14 cellular contexts compared by ENCODE assay signal in the genomic region with DNA sequence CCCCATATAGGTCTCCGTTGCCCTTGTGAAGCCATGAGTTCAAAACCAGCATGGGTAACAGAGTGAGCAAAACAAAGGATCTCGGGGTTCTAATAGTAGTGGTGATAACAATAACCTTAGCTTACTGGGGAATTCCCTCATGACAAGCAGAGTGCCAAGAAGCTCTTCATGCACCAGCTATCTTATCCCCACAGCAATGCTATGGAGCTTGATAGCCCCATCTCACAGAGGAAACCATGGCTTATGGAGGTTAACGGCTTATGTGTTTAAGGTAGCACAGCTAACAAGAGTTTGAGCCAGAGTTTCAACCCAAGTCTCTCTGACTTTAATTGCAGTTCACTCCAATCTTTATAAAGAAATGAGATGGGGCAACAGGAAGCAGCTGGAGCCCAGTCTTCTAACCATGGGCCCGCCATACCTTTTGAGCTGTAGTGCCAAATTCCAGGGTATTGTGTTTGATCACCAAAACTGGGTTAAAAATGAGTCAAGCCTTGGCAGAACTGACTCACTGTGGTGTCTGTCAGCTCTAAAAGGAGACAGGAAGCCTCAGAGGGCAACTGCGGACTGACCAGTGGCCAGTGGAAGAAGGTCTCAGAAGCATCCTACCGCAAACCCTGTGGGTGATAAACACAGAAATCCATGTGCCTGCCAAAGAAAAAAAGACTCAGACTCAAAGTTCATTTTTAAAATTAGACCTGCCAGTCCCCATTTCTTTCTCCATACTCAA. TPM values are rescaled to one million over a fixed set of nuclear protein-coding genes. Genes with fewer than 3 reads are reported as not detected.
DNase-seq lines count a peak whose midpoint lies in the region; ATAC-seq and TF ChIP-seq lines count a peak whose summit lies in the region.
"Had no signal": no experiment of that assay in that cellular context is flagged by ENCODE, and none has a peak within 500 bp of the region (broad histone marks: within the 10 kb centered on the region; RNA-seq: fewer than 3 reads in every experiment).

No MANE protein-coding gene starts in this region.

- H3K4me3 Mint-ChIP-seq in MCF 10A (ENCODE audit: unreplicated experiment) = no peak overlapping the region
- H3K4me3 Mint-ChIP-seq in stimulated activated memory B cell treated with anti-CD40 and anti-IgM and Interleukin-4, amounts not matched to agents 10 μg/mL and 1 μg/mL and 100 μg/mL, for 72 hours = no peak overlapping the region
- H3K4me3 Mint-ChIP-seq in activated T-helper 1 cell treated with anti-CD3 and anti-CD28 coated beads, Interleukin-12 subunit alpha, Interleukin-12 subunit beta, Interleukin-2, Interleukin-4 antibody, amounts not matched to agents 30 ng/mL and 10 ng/mL and 1 ng/mL, durations not matched to agents 14 hours and 24 hours and 36 hours = no peak overlapping the region
- H3K4me3 Mint-ChIP-seq: CD4-positive, alpha-beta T cell; stimulated activated naive CD8-positive, alpha-beta T cell treated with anti-CD3 and anti-CD28 coated beads, Interleukin-15, Interleukin-2, amounts not matched to agents 100 ng/mL and 50 ng/mL, for 24 hours had no signal

- TF ChIP-seq RAD21 in SK-N-SH (IDR thresholded peaks at IDR 0.05; ENCODE audit: low read length) = no peak

- no peak overlapping the region for H3K9ac ChIP-seq in SK-N-SH

- intact Hi-C loops in MCF 10A (cut with micrococcal nuclease) (no loop called here), breast epithelium (cut with DNase I; ENCODE audit: low total_unique reads) (no loop called here)
- intact Hi-C loops in activated T-helper 1 cell treated with anti-CD3 and anti-CD28 coated beads, Interleukin-12 subunit alpha, Interleukin-12 subunit beta, Interleukin-2, Interleukin-4 antibody, amounts not matched to agents 30 ng/mL and 10 ng/mL and 1 ng/mL, durations not matched to agents 14 hours and 24 hours and 36 hours (cut with micrococcal nuclease) = no loop called here

- TF ChIP-seq EP300 in SK-N-SH (IDR thresholded peaks at IDR 0.05; ENCODE audit: borderline replicate concordance in 1 of 2, low read depth in 1 of 2, low read length in 1 of 2) = peak in 1 of 2 experiments; percentile 90; a peak in 2 of 4 replicates

- TF ChIP-seq POLR2A in breast epithelium (IDR thresholded peaks at IDR 0.05) = no peak

- no TSS peak for BruUV-seq in MCF 10A (replicated peaks; lab: Mats Ljungman, UMichigan)

- WGBS in SK-N-SH (ENCODE audit: low lambda C conversion rate) = 47% methylated on average over 6 of the region's 6 CpGs

- peak overlapping the region; percentile 34 for H3K4me2 ChIP-seq in SK-N-SH

- H3K4me3 ChIP-seq in breast epithelium (no peak overlapping the region), SK-N-SH (ENCODE audit: low read depth in 2 of 2, low read length in 1 of 2) (no peak overlapping the region)
- H3K4me3 ChIP-seq: cardiac muscle cell had no signal

- no peaks in the 10 kb centered on the region for H3K9me2 ChIP-seq in SK-N-SH

- no peaks in the 10 kb centered on the region for H3K9me3 Mint-ChIP-seq in MCF 10A (ENCODE audit: unreplicated experiment)
- H3K9me3 Mint-ChIP-seq in stimulated activated memory B cell treated with anti-CD40 and anti-IgM and Interleukin-4, amounts not matched to agents 10 μg/mL and 1 μg/mL and 100 μg/mL, for 72 hours = no peaks in the 10 kb centered on the region
- no peaks in the 10 kb centered on the region for H3K9me3 Mint-ChIP-seq in activated T-helper 1 cell treated with anti-CD3 and anti-CD28 coated beads, Interleukin-12 subunit alpha, Interleukin-12 subunit beta, Interleukin-2, Interleukin-4 antibody, amounts not matched to agents 30 ng/mL and 10 ng/mL and 1 ng/mL, durations not matched to agents 14 hours and 24 hours and 36 hours
- H3K9me3 Mint-ChIP-seq: CD4-positive, alpha-beta T cell; stimulated activated naive CD8-positive, alpha-beta T cell treated with anti-CD3 and anti-CD28 coated beads, Interleukin-15, Interleukin-2, amounts not matched to agents 100 ng/mL and 50 ng/mL, for 24 hours had no signal

- H3K27ac ChIP-seq in breast epithelium (no peak overlapping the region), SK-N-SH (ENCODE audit: low read depth in 2 of 2, low read length in 1 of 2) (peak overlapping the region in 1 of 2 experiments; percentile 66; a peak in 2 of 4 replicates)
- H3K27ac ChIP-seq: cardiac muscle cell, VCaP had no signal

- CTCF ChIA-PET in MCF 10A (lab: Yijun Ruan, JAX) = interaction anchor here (1.3 to 21.1 kb wide), 4 partner anchors 8 to 187 kb away, joined by 5 to 658 read pairs (median 6); no protein-coding TSS in a partner anchor
- CTCF ChIA-PET in SK-N-SH (lab: Yijun Ruan, JAX) = interaction anchor here (1.4 to 26.9 kb wide), 5 partner anchors 8 to 187 kb away, joined by 3 to 472 read pairs (median 9); no protein-coding TSS in a partner anchor

- POLR2A ChIA-PET in MCF 10A (lab: Yijun Ruan, JAX) = interaction anchor here (0.7 to 12.9 kb wide), 8 partner anchors 12 to 1309 kb away, joined by 3 to 361 read pairs (median 4); a partner anchor contains a TSS
- POLR2A ChIA-PET in SK-N-SH (lab: Yijun Ruan, JAX) = no interaction called here

- peak; percentile 27 for ATAC-seq in esophagus mucosa
- peak; percentile 85 for ATAC-seq in stimulated activated memory B cell treated with anti-CD40 and anti-IgM and Interleukin-4, amounts not matched to agents 10 μg/mL and 1 μg/mL and 100 μg/mL, for 72 hours
- ATAC-seq in HG03378 (IDR thresholded peaks at IDR 0.05; ENCODE audit: unreplicated experiment) = no peak
- no peak for ATAC-seq in HG02973 (IDR thresholded peaks at IDR 0.05; ENCODE audit: unreplicated experiment)

- no peak overlapping the region for H2AFZ ChIP-seq in SK-N-SH (ENCODE audit: low read depth)

- peaks cover 26% of the 10 kb centered on the region for H3F3A ChIP-seq in SK-N-SH (replicated peaks; ENCODE audit: insufficient read depth)

- H3K27me3 ChIP-seq in breast epithelium = no peaks in the 10 kb centered on the region
- no peaks in the 10 kb centered on the region for H3K27me3 ChIP-seq in SK-N-SH (ENCODE audit: insufficient read depth)
- H3K27me3 ChIP-seq: cardiac muscle cell had no signal

- no peak overlapping the region for H3K27ac Mint-ChIP-seq in MCF 10A (ENCODE audit: low read depth, unreplicated experiment)
- H3K27ac Mint-ChIP-seq in stimulated activated memory B cell treated with anti-CD40 and anti-IgM and Interleukin-4, amounts not matched to agents 10 μg/mL and 1 μg/mL and 100 μg/mL, for 72 hours = no peak overlapping the region
- H3K27ac Mint-ChIP-seq in activated T-helper 1 cell treated with anti-CD3 and anti-CD28 coated beads, Interleukin-12 subunit alpha, Interleukin-12 subunit beta, Interleukin-2, Interleukin-4 antibody, amounts not matched to agents 30 ng/mL and 10 ng/mL and 1 ng/mL, durations not matched to agents 14 hours and 24 hours and 36 hours = no peak overlapping the region
- H3K27ac Mint-ChIP-seq: CD4-positive, alpha-beta T cell; stimulated activated naive CD8-positive, alpha-beta T cell treated with anti-CD3 and anti-CD28 coated beads, Interleukin-15, Interleukin-2, amounts not matched to agents 100 ng/mL and 50 ng/mL, for 24 hours had no signal

- H3K36me3 Mint-ChIP-seq in MCF 10A (ENCODE audit: insufficient read depth, unreplicated experiment) = no peaks in the 10 kb centered on the region
- no peaks in the 10 kb centered on the region for H3K36me3 Mint-ChIP-seq in stimulated activated memory B cell treated with anti-CD40 and anti-IgM and Interleukin-4, amounts not matched to agents 10 μg/mL and 1 μg/mL and 100 μg/mL, for 72 hours
- no peaks in the 10 kb centered on the region for H3K36me3 Mint-ChIP-seq in activated T-helper 1 cell treated with anti-CD3 and anti-CD28 coated beads, Interleukin-12 subunit alpha, Interleukin-12 subunit beta, Interleukin-2, Interleukin-4 antibody, amounts not matched to agents 30 ng/mL and 10 ng/mL and 1 ng/mL, durations not matched to agents 14 hours and 24 hours and 36 hours (ENCODE audit: low read depth)

- H3K9me3 ChIP-seq in breast epithelium (no peaks in the 10 kb centered on the region), SK-N-SH (no peaks in the 10 kb centered on the region)

- no peaks in the 10 kb centered on the region for H3K79me2 ChIP-seq in SK-N-SH (ENCODE audit: insufficient read depth)

- DNase-seq in MCF 10A (ENCODE audit: unreplicated experiment) (peak; percentile 92), breast epithelium (ENCODE audit: low spot score in 2 of 2) (no peak), SK-N-SH (no peak)
- no peak for DNase-seq in activated T-helper 1 cell treated with anti-CD3 and anti-CD28 coated beads, Interleukin-12 subunit alpha, Interleukin-12 subunit beta, Interleukin-2, Interleukin-4 antibody, amounts not matched to agents 30 ng/mL and 10 ng/mL and 1 ng/mL, durations not matched to agents 14 hours and 24 hours and 36 hours (ENCODE audit: low spot score)
- DNase-seq: CD4-positive, alpha-beta T cell; H7; NCI-H774 had no signal

- H3K4me1 Mint-ChIP-seq in MCF 10A (ENCODE audit: insufficient read depth, unreplicated experiment) = peaks cover 55% of the 10 kb centered on the region
- H3K4me1 Mint-ChIP-seq in stimulated activated memory B cell treated with anti-CD40 and anti-IgM and Interleukin-4, amounts not matched to agents 10 μg/mL and 1 μg/mL and 100 μg/mL, for 72 hours = peaks cover 12% of the 10 kb centered on the region
- peaks cover 9% of the 10 kb centered on the region for H3K4me1 Mint-ChIP-seq in activated T-helper 1 cell treated with anti-CD3 and anti-CD28 coated beads, Interleukin-12 subunit alpha, Interleukin-12 subunit beta, Interleukin-2, Interleukin-4 antibody, amounts not matched to agents 30 ng/mL and 10 ng/mL and 1 ng/mL, durations not matched to agents 14 hours and 24 hours and 36 hours (ENCODE audit: low read depth)

- no peaks in the 10 kb centered on the region for H3K27me3 Mint-ChIP-seq in MCF 10A (ENCODE audit: insufficient read depth, unreplicated experiment)
- no peaks in the 10 kb centered on the region for H3K27me3 Mint-ChIP-seq in stimulated activated memory B cell treated with anti-CD40 and anti-IgM and Interleukin-4, amounts not matched to agents 10 μg/mL and 1 μg/mL and 100 μg/mL, for 72 hours
- H3K27me3 Mint-ChIP-seq in activated T-helper 1 cell treated with anti-CD3 and anti-CD28 coated beads, Interleukin-12 subunit alpha, Interleukin-12 subunit beta, Interleukin-2, Interleukin-4 antibody, amounts not matched to agents 30 ng/mL and 10 ng/mL and 1 ng/mL, durations not matched to agents 14 hours and 24 hours and 36 hours (ENCODE audit: insufficient read depth) = peaks cover 6% of the 10 kb centered on the region
- H3K27me3 Mint-ChIP-seq: CD4-positive, alpha-beta T cell; stimulated activated naive CD8-positive, alpha-beta T cell treated with anti-CD3 and anti-CD28 coated beads, Interleukin-15, Interleukin-2, amounts not matched to agents 100 ng/mL and 50 ng/mL, for 24 hours had no signal

- TF ChIP-seq CTCF in MCF 10A (IDR thresholded peaks at IDR 0.05; ENCODE audit: unreplicated experiment) = no peak
- no peak for TF ChIP-seq CTCF in breast epithelium (IDR thresholded peaks at IDR 0.05)
- no peak for TF ChIP-seq CTCF in SK-N-SH (IDR thresholded peaks at IDR 0.05)

- H3K36me3 ChIP-seq in breast epithelium (no peaks in the 10 kb centered on the region), SK-N-SH (replicated peaks in 1 of 2; ENCODE audit: control insufficient read depth in 1 of 2, insufficient read depth in 2 of 2, low read length in 1 of 2) (no peaks in the 10 kb centered on the region)
- H3K36me3 ChIP-seq: cardiac muscle cell had no signal

- no peaks in the 10 kb centered on the region for H3K4me1 ChIP-seq in breast epithelium
- H3K4me1 ChIP-seq in SK-N-SH (ENCODE audit: control insufficient read depth in 1 of 2, insufficient read depth in 2 of 2, low read depth in 1 of 2, low read length in 1 of 2) = peaks cover 0 to 8% of the 10 kb centered on the region in 2 experiments; a peak in 1 of 4 replicates

- no peaks in the 10 kb centered on the region for H4K20me1 ChIP-seq in SK-N-SH (ENCODE audit: insufficient read depth)

RNA-seq across cellular contexts. Expression of a gene that starts 16.5 kb away (rescaled TPM):
- total RNA-seq in MCF 10A (2022) = 17.3 and 30.6 TPM in 2 replicates
- 10 to 100 TPM in 1 of 3 donors, 1 to 10 TPM in 2; 4.2 to 11.0 (median 5.2) TPM for total RNA-seq in breast epithelium
- 159 and 200 TPM in 2 replicates for polyA plus RNA-seq in SK-N-SH (2012; rRNA removed)
- polyA plus RNA-seq in SK-N-SH (2012; cell fraction: cytosol; rRNA removed) = 163 and 191 TPM in 2 replicates
- 211 and 277 TPM in 2 replicates for polyA plus RNA-seq in SK-N-SH (2012; cell fraction: nucleus; rRNA removed)
- 19.4 TPM for total RNA-seq in esophagus mucosa
- total RNA-seq in activated T-helper 1 cell treated with anti-CD3 and anti-CD28 coated beads, Interleukin-12 subunit alpha, Interleukin-12 subunit beta, Interleukin-2, Interleukin-4 antibody, amounts not matched to agents 30 ng/mL and 10 ng/mL and 1 ng/mL, durations not matched to agents 14 hours and 24 hours and 36 hours = 0.37 and 0.60 TPM in 2 replicates
- total RNA-seq: CD4-positive, alpha-beta T cell had no signal

RNA-seq across cellular contexts. Expression of a gene that starts 20.1 kb away (rescaled TPM):
- total RNA-seq in MCF 10A (2022) (10.9 and 13.7 TPM in 2 replicates), breast epithelium (10 to 100 TPM; 22.6 to 28.0 (median 27.2) TPM), esophagus mucosa (18.9 TPM)
- 41.4 and 52.2 TPM in 2 replicates for polyA plus RNA-seq in SK-N-SH (2012; rRNA removed)
- 29.0 and 35.7 TPM in 2 replicates for polyA plus RNA-seq in SK-N-SH (2012; cell fraction: cytosol; rRNA removed)
- polyA plus RNA-seq in SK-N-SH (2012; cell fraction: nucleus; rRNA removed) = 103 and 119 TPM in 2 replicates
- total RNA-seq in activated T-helper 1 cell treated with anti-CD3 and anti-CD28 coated beads, Interleukin-12 subunit alpha, Interleukin-12 subunit beta, Interleukin-2, Interleukin-4 antibody, amounts not matched to agents 30 ng/mL and 10 ng/mL and 1 ng/mL, durations not matched to agents 14 hours and 24 hours and 36 hours = 15.9 and 18.7 TPM in 2 replicates

Comparison
In these comparisons a context has a peak if more than half of its experiments do, and no peak if none do; other contexts are left out.
1. ATAC-seq: peak in esophagus mucosa (single experiment) and stimulated activated memory B cell treated with anti-CD40 and anti-IgM and Interleukin-4, amounts not matched to agents 10 μg/mL and 1 μg/mL and 100 μg/mL, for 72 hours (single experiment); none in HG03378 (single experiment) and HG02973 (single experiment).